ENCODE assay signal across 9 cellular contexts in the genomic region with DNA sequence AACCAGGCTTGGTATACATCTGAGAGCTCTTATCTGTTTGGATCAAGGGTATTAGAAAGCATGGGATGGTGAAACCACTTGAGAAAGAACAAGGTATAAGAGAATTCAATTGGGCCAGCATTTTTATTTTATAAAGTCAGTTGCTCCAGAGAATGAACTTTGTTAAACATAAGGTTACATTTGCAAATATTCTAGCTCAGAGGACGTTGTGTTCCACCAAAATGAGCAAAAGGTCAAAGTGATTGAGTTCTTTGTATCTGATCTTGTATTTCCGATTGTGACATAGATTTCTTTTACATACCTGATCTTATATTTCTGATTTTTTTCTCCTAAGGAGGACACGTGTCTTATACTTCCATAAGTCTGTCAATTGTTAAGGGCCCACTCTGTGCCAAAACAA.
"Had no signal": no experiment of that assay in that cellular context is flagged by ENCODE, and none has a peak within 500 bp of the region (broad histone marks: within the 10 kb centered on the region; RNA-seq: fewer than 3 reads in every experiment).

No MANE protein-coding gene starts in this region.

- H3K4me3 ChIP-seq: GM23248, HAP-1 had no signal

- H2AFZ ChIP-seq: GM23248 had no signal

- DNase-seq: GM23248, GOT3, H7, HFFc6, IMR-90, KBM-7 had no signal

- ATAC-seq: HCT116 had no signal

- H3K27ac ChIP-seq: GM23248, HL-60 had no signal

- H3K9me3 Mint-ChIP-seq: HFFc6 had no signal

- H3K36me3 ChIP-seq: HAP-1 had no signal

- H3K9ac ChIP-seq: GM23248 had no signal

- H3K4me1 ChIP-seq: HAP-1 had no signal

- H3K9me3 ChIP-seq: HAP-1 had no signal

- H3K4me3 Mint-ChIP-seq: HFFc6 had no signal

- H3K27ac Mint-ChIP-seq: HFFc6 had no signal
